Comparison of ENCODE assay signal across 8 cellular contexts in the genomic region with DNA sequence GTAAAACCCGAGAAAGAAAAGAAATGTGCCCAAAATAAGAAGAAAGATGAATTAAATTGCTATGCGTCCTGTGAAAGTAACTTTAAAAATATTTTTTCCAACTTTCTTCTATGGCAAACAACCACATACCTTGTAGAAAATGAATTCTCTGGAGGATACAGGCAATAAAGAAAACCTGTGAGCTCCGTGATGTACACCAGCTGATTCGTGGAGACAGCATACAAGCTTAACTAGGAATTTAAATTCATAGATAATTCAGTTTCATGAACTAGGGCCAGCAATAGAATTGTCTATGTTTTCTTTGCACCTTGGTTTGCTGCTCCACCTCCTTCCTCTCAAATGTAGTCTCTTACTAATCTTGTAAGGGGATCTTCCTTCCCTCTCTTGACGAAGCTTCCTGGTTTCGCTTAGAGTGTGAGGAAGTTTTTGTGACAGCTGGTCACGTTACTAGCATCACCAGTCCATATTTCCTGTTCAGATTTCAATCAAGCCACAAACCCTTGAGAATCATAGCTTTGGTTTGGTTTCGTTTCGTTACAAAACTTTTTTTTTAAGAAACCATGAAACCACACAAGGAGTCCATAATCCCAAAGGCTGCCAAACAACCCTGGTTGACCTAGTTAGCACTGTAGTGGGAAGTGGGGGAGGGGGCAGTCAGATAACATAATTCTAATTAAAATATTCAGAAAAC. TPM values are rescaled to one million over a fixed set of nuclear protein-coding genes. Genes with fewer than 3 reads are reported as not detected.
DNase-seq lines count a peak whose midpoint lies in the region; ATAC-seq, FAIRE-seq and TF ChIP-seq lines count a peak whose summit lies in the region.

No MANE protein-coding gene starts in this region.

- TF ChIP-seq CTCF in SK-N-SH (IDR thresholded peaks at IDR 0.05) (no peak), H1 (IDR thresholded peaks at IDR 0.05; ENCODE audit: control extremely low read depth in 1 of 3, insufficient read depth in 1 of 3, low read depth in 1 of 3, low read length in 3 of 3) (no peak), Caco-2 (IDR thresholded peaks at IDR 0.05; ENCODE audit: insufficient read depth in 1 of 2, low read depth in 1 of 2, low read length in 1 of 2, severe bottlenecking in 1 of 2, unreplicated experiment in 1 of 2) (no peak)

- POLR2A ChIA-PET in SK-N-SH (lab: Yijun Ruan, JAX) (no interaction called here), H1 (lab: Charles Lee; ENCODE audit: partially characterized antibody) (no interaction called here), Caco-2 (lab: Charles Lee) (no interaction called here)

- no peak for TF ChIP-seq POLR2A in H1 (IDR thresholded peaks at IDR 0.05; ENCODE audit: control extremely low read depth in 1 of 2, low read depth in 2 of 2, low read length in 2 of 2)

- ATAC-seq in HG03060 (IDR thresholded peaks at IDR 0.05; ENCODE audit: low read depth, unreplicated experiment) (peak; percentile 83), HG03521 (IDR thresholded peaks at IDR 0.05; ENCODE audit: unreplicated experiment) (no peak)

- H2BK12ac ChIP-seq in H1 (ENCODE audit: low read depth, low read length) = peak overlapping the region; percentile 69; the same call in 1 of the 2 replicates

- TF ChIP-seq RAD21 in SK-N-SH (IDR thresholded peaks at IDR 0.05; ENCODE audit: low read length) = no peak
- no peak for TF ChIP-seq RAD21 in H1 (IDR thresholded peaks at IDR 0.05 in 1 of 2, conservative IDR thresholded peaks at IDR 0.05 in 1 of 2; ENCODE audit: low read depth in 2 of 2, low read length in 2 of 2)

- H2AK5ac ChIP-seq in H1 (ENCODE audit: low read depth, low read length) = no peak overlapping the region

- DNase-seq in GM03348 (ENCODE audit: low spot score) (peak; percentile 79), SK-N-SH (no peak), H1 (ENCODE audit: low read depth in 1 of 2, low spot score in 2 of 2) (no peak), Caco-2 (no peak), hippocampal formation (lab: John Stamatoyannopoulos, UW) (no peak)

- no peaks in the 10 kb centered on the region for H3K23me2 ChIP-seq in H1 (ENCODE audit: low read depth, low read length)

- TF ChIP-seq EP300 in SK-N-SH (IDR thresholded peaks at IDR 0.05; ENCODE audit: borderline replicate concordance in 1 of 2, low read depth in 1 of 2, low read length in 1 of 2) (no peak), H1 (IDR thresholded peaks at IDR 0.05; ENCODE audit: borderline replicate concordance in 1 of 2, low read depth in 2 of 2, low read length in 2 of 2) (no peak)

- H2AFZ ChIP-seq in SK-N-SH (ENCODE audit: low read depth) (0 out of 2 replicates have a peak overlapping the region, but pooled peaks have one; percentile 44), H1 (ENCODE audit: low read length) (peak overlapping the region; percentile 99)

- H3K9me2 ChIP-seq in SK-N-SH = no peaks in the 10 kb centered on the region

- CTCF ChIA-PET in SK-N-SH (lab: Yijun Ruan, JAX) (no interaction called here), H1 (lab: Charles Lee; ENCODE audit: partially characterized antibody) (interaction anchor here (0.7 kb wide), 2 partner anchors 115 to 116 kb away, joined by 3 read pairs; no protein-coding TSS in a partner anchor), Caco-2 (lab: Charles Lee) (no interaction called here)

- no peaks in the 10 kb centered on the region for H3K9me3 Mint-ChIP-seq in Caco-2 (ENCODE audit: unreplicated experiment)

- no peak overlapping the region for H3K23ac ChIP-seq in H1 (ENCODE audit: insufficient read length)

- H3K4me1 ChIP-seq in SK-N-SH (ENCODE audit: control insufficient read depth in 1 of 2, insufficient read depth in 2 of 2, low read depth in 1 of 2, low read length in 1 of 2) (no peaks in the 10 kb centered on the region), H1 (replicated peaks in 1 of 4; ENCODE audit: control insufficient read depth in 3 of 4, insufficient read depth in 4 of 4, low read length in 3 of 4) (no peaks in the 10 kb centered on the region), skeletal muscle tissue (ENCODE audit: control insufficient read depth in 3 of 3, insufficient read depth in 3 of 3, low read length in 3 of 3) (no peaks in the 10 kb centered on the region), Caco-2 (no peaks in the 10 kb centered on the region)

- H3K79me1 ChIP-seq in H1 (ENCODE audit: low read depth, low read length) = no peaks in the 10 kb centered on the region

- no peak overlapping the region for H3K18ac ChIP-seq in H1 (ENCODE audit: extremely low read depth, low read length)

- no peaks in the 10 kb centered on the region for H3K27me3 Mint-ChIP-seq in Caco-2 (ENCODE audit: insufficient read depth, unreplicated experiment)

- H3K9ac ChIP-seq in SK-N-SH (no peak overlapping the region), H1 (replicated peaks in 1 of 4; ENCODE audit: extremely low read depth in 1 of 4, low read depth in 3 of 4, low read length in 3 of 4) (no peak overlapping the region; a peak in 1 of 7 replicates), skeletal muscle tissue (ENCODE audit: low read depth in 1 of 3, low read length in 3 of 3) (peak overlapping the region in 2 of 3 donors; percentile 6 to 34)

- H3K27ac ChIP-seq in SK-N-SH (ENCODE audit: low read depth in 2 of 2, low read length in 1 of 2) (peak overlapping the region in 1 of 2 experiments; percentile 9; a peak in 1 of 4 replicates), H1 (ENCODE audit: low read depth, low read length) (no peak overlapping the region), skeletal muscle tissue (ENCODE audit: low read depth, low read length) (peak overlapping the region; percentile 66)

- H3K4ac ChIP-seq in H1 (replicated peaks; ENCODE audit: insufficient read length, low read depth, low read length) = no peak overlapping the region

- H3K27ac Mint-ChIP-seq in Caco-2 (ENCODE audit: unreplicated experiment) = no peak overlapping the region

- no peaks in the 10 kb centered on the region for H3K4me1 Mint-ChIP-seq in Caco-2 (ENCODE audit: low read depth, unreplicated experiment)

- H4K20me1 ChIP-seq in SK-N-SH (ENCODE audit: insufficient read depth) (no peaks in the 10 kb centered on the region), H1 (replicated peaks in 1 of 2; ENCODE audit: control insufficient read depth in 1 of 2, insufficient read depth in 2 of 2, low read length in 2 of 2) (no peaks in the 10 kb centered on the region)

- no peak overlapping the region for H2BK20ac ChIP-seq in H1 (ENCODE audit: low read length)

- WGBS in SK-N-SH (ENCODE audit: low lambda C conversion rate) = 76% methylated on average over 9 of the region's 9 CpGs
- 88% methylated on average over 9 of the region's 9 CpGs; no CpG with 5 or more reads in 1 of the 2 experiments for WGBS in H1 (ENCODE audit: extremely low coverage in 1 of 2, insufficient coverage in 1 of 2, insufficient read length in 1 of 2, insufficient replicate concordance in 2 of 2, low coverage in 1 of 2, low lambda C conversion rate in 2 of 2, missing lambda C conversion rate in 1 of 2), 2 experiments

- FAIRE-seq in H1 (lab: Jason Lieb, UNC) = no peak

- no peak overlapping the region for H2BK5ac ChIP-seq in H1 (ENCODE audit: low read depth, low read length)

- no peak overlapping the region for H2BK120ac ChIP-seq in H1 (replicated peaks; ENCODE audit: low read depth, low read length)

- BruUV-seq in Caco-2 (replicated peaks; lab: Mats Ljungman, UMichigan) = no TSS peak

- H3K36me3 ChIP-seq in SK-N-SH (replicated peaks in 1 of 2; ENCODE audit: control insufficient read depth in 1 of 2, insufficient read depth in 2 of 2, low read length in 1 of 2) = no peaks in the 10 kb centered on the region
- H3K36me3 ChIP-seq in H1 (ENCODE audit: control insufficient read depth in 2 of 4, insufficient read depth in 4 of 4, low read length in 3 of 4) = no peaks in the 10 kb centered on the region
- H3K36me3 ChIP-seq in skeletal muscle tissue (ENCODE audit: control insufficient read depth in 3 of 3, insufficient read depth in 3 of 3, low read length in 3 of 3) = no peaks in the 10 kb centered on the region
- no peaks in the 10 kb centered on the region for H3K36me3 ChIP-seq in Caco-2 (ENCODE audit: control insufficient read depth, insufficient read depth, low read length)

- no peak overlapping the region for H3K4me3 Mint-ChIP-seq in Caco-2 (ENCODE audit: unreplicated experiment)

- intact Hi-C loops in Caco-2 (cut with micrococcal nuclease; ENCODE audit: unreplicated experiment) = no loop called here

- no peak overlapping the region for H3K4me2 ChIP-seq in SK-N-SH
- H3K4me2 ChIP-seq in H1 (ENCODE audit: insufficient read depth in 1 of 2, low read depth in 2 of 2, low read length in 2 of 2) = no peak overlapping the region

- H3K36me3 Mint-ChIP-seq in Caco-2 (ENCODE audit: insufficient read depth, unreplicated experiment) = no peaks in the 10 kb centered on the region

- H4K8ac ChIP-seq in H1 (ENCODE audit: extremely low read depth, insufficient read depth, low read length) = no peak overlapping the region

- no peak overlapping the region for H4K91ac ChIP-seq in H1 (replicated peaks; ENCODE audit: insufficient read length, low read length)

- no peak overlapping the region for H2BK15ac ChIP-seq in H1 (ENCODE audit: low read length)

- H3K4me3 ChIP-seq in SK-N-SH (ENCODE audit: low read depth in 2 of 2, low read length in 1 of 2) (no peak overlapping the region; a peak in 1 of 4 replicates), H1 (ENCODE audit: extremely low read depth in 1 of 4, insufficient read depth in 2 of 4, low read depth in 3 of 4, low read length in 4 of 4) (no peak overlapping the region), skeletal muscle tissue (ENCODE audit: low read length in 3 of 3) (peak overlapping the region; percentile 55 to 64 (median 58)), Caco-2 (ENCODE audit: low read depth, low read length) (no peak overlapping the region)

- H3K14ac ChIP-seq in H1 (ENCODE audit: insufficient read length) = no peak overlapping the region

- no peaks in the 10 kb centered on the region for H3F3A ChIP-seq in SK-N-SH (replicated peaks; ENCODE audit: insufficient read depth)

- no peak overlapping the region for H3K56ac ChIP-seq in H1 (replicated peaks; ENCODE audit: insufficient read length, low read depth, low read length)

- H3K9me3 ChIP-seq in SK-N-SH = no peaks in the 10 kb centered on the region
- H3K9me3 ChIP-seq in H1 (ENCODE audit: insufficient read depth in 2 of 2, low read depth in 1 of 2, low read length in 1 of 2) = no peaks in the 10 kb centered on the region
- no peaks in the 10 kb centered on the region for H3K9me3 ChIP-seq in skeletal muscle tissue (ENCODE audit: control insufficient read depth in 3 of 3, low read length in 3 of 3)
- H3K9me3 ChIP-seq in Caco-2 = no peaks in the 10 kb centered on the region

- H4K5ac ChIP-seq in H1 (ENCODE audit: insufficient read length, low read depth, low read length) = no peak overlapping the region

- H3K79me2 ChIP-seq in SK-N-SH (ENCODE audit: insufficient read depth) = no peaks in the 10 kb centered on the region
- no peaks in the 10 kb centered on the region for H3K79me2 ChIP-seq in H1 (ENCODE audit: control insufficient read depth in 1 of 2, insufficient read depth in 2 of 2, low read length in 2 of 2)

- H3K27me3 ChIP-seq in SK-N-SH (ENCODE audit: insufficient read depth) (no peaks in the 10 kb centered on the region), H1 (replicated peaks in 1 of 4; ENCODE audit: control insufficient read depth in 3 of 4, extremely low read depth in 1 of 4, insufficient read depth in 3 of 4, low read length in 3 of 4) (no peaks in the 10 kb centered on the region), skeletal muscle tissue (ENCODE audit: control insufficient read depth in 3 of 3, insufficient read depth in 3 of 3, low read length in 3 of 3) (no peaks in the 10 kb centered on the region), Caco-2 (replicated peaks; ENCODE audit: control insufficient read depth, insufficient read depth, low read length) (no peaks in the 10 kb centered on the region)

RNA-seq across cellular contexts. Expression of gene GREM2, which starts 35.8 kb away (rescaled TPM):
- 0.94 and 1.5 TPM in 2 replicates for polyA plus RNA-seq in SK-N-SH (2012; rRNA removed)
- polyA plus RNA-seq in SK-N-SH (2012; cell fraction: cytosol; rRNA removed) = 1.2 and 1.3 TPM in 2 replicates
- polyA plus RNA-seq in SK-N-SH (2012; cell fraction: nucleus; rRNA removed) = 0.87 and 0.88 TPM in 2 replicates
- total RNA-seq in H1 (2021; fragmentation: NEBNext Ultra II Directional; extraction: Animal tissue kit (Norgen Biotek cat#: 25700)) = not detected in 2 replicates
- 0.03 and 0.05 TPM in 2 replicates for polyA plus RNA-seq in H1 (2011; rRNA removed)
- 0.04 TPM for polyA plus RNA-seq in H1 (2011; cell fraction: cytosol; rRNA removed)
- polyA plus RNA-seq in H1 (2011; cell fraction: nucleus; rRNA removed) = 0.04 TPM
- 0.05 to 0.09 TPM (median 0.08 TPM) in 3 of 4 replicates, not detected in the other for polyA plus RNA-seq in H1 (2012, experiment 1 of 2)
- polyA plus RNA-seq in H1 (2012, experiment 2 of 2) = 0.05 TPM
- polyA plus RNA-seq in H1 (2013, experiment 1 of 2) = 0.18 TPM
- 0.24 TPM for polyA plus RNA-seq in H1 (2013, experiment 2 of 2)
- 0.06 TPM in 1 of 2 replicates, not detected in the other for polyA minus RNA-seq in H1 (2011; rRNA and poly(A)+ RNA removed)
- not detected for polyA minus RNA-seq in H1 (2011; cell fraction: cytosol; rRNA and poly(A)+ RNA removed)
- polyA minus RNA-seq in H1 (2011; cell fraction: nucleus; rRNA and poly(A)+ RNA removed) = not detected
- total RNA-seq in skeletal muscle tissue = 2.6 TPM
- total RNA-seq in Caco-2 (2022) = 0.36 and 0.51 TPM in 2 replicates

Comparison
In these comparisons a context has a peak if more than half of its experiments do, and no peak if none do; other contexts are left out.
1. H3K4me3 ChIP-seq: peak in skeletal muscle tissue (3 of 3); none in SK-N-SH (0 of 2), H1 (0 of 4) and Caco-2 (single experiment).
2. H3K9ac ChIP-seq: peak in skeletal muscle tissue (2 of 3); none in SK-N-SH (single experiment) and H1 (0 of 4).